Comparison of ENCODE assay signal across 8 cellular contexts in genomic region chr2:62304429-62305417, GRCh38.
A peak's percentile ranks its signal among the peaks of the same experiment; 100 is the strongest.
DNase-seq lines count a peak whose midpoint lies in the region; ATAC-seq and TF ChIP-seq lines count a peak whose summit lies in the region.

No MANE protein-coding gene starts in this region.

- peaks cover 5% of the 10 kb centered on the region for H3K27me3 Mint-ChIP-seq in HFFc6 (ENCODE audit: insufficient read depth)
- H3K27me3 Mint-ChIP-seq in activated T-helper 1 cell treated with anti-CD3 and anti-CD28 coated beads, Interleukin-12 subunit alpha, Interleukin-12 subunit beta, Interleukin-2, Interleukin-4 antibody, amounts not matched to agents 30 ng/mL and 10 ng/mL and 1 ng/mL, durations not matched to agents 14 hours and 24 hours and 36 hours (ENCODE audit: insufficient read depth): peaks cover 8% of the 10 kb centered on the region

- DNase-seq in HFFc6 (peak; percentile 8), NOMO-1 treated with dmso at 0.1 percent for 144 hours (lab: John Stamatoyannopoulos, UW; ENCODE audit: unreplicated experiment) (peak; percentile 89), left ventricle myocardium inferior (peak; percentile 45)
- DNase-seq in activated T-helper 1 cell treated with anti-CD3 and anti-CD28 coated beads, Interleukin-12 subunit alpha, Interleukin-12 subunit beta, Interleukin-2, Interleukin-4 antibody, amounts not matched to agents 30 ng/mL and 10 ng/mL and 1 ng/mL, durations not matched to agents 14 hours and 24 hours and 36 hours (ENCODE audit: low spot score): no peak
- DNase-seq in stimulated activated CD4-positive, alpha-beta T cell treated with anti-CD3 and anti-CD28 coated beads, Interleukin-1b, Interleukin-23, amount 100 ng/mL, for 48 hours: peak; percentile 66

- H3K4me1 Mint-ChIP-seq in HFFc6 (ENCODE audit: low read depth): peaks cover 25% of the 10 kb centered on the region
- H3K4me1 Mint-ChIP-seq in activated T-helper 1 cell treated with anti-CD3 and anti-CD28 coated beads, Interleukin-12 subunit alpha, Interleukin-12 subunit beta, Interleukin-2, Interleukin-4 antibody, amounts not matched to agents 30 ng/mL and 10 ng/mL and 1 ng/mL, durations not matched to agents 14 hours and 24 hours and 36 hours (ENCODE audit: low read depth): peaks cover 69% of the 10 kb centered on the region

- TF ChIP-seq CTCF in HFFc6 (IDR thresholded peaks at IDR 0.05) (no peak), left ventricle myocardium inferior (IDR thresholded peaks at IDR 0.05; ENCODE audit: borderline replicate concordance) (no peak)

- intact Hi-C loops in activated T-helper 1 cell treated with anti-CD3 and anti-CD28 coated beads, Interleukin-12 subunit alpha, Interleukin-12 subunit beta, Interleukin-2, Interleukin-4 antibody, amounts not matched to agents 30 ng/mL and 10 ng/mL and 1 ng/mL, durations not matched to agents 14 hours and 24 hours and 36 hours (cut with micrococcal nuclease): loop anchor here (1.0 to 5.0 kb wide), 7 partner anchors 107 to 767 kb away; partner anchors contain the start of genes COMMD1, EHBP1 and XPO1
- intact Hi-C loops in left ventricle myocardium inferior (cut with micrococcal nuclease): no loop called here

- no peaks in the 10 kb centered on the region for H3K36me3 ChIP-seq in left ventricle myocardium inferior

- no peaks in the 10 kb centered on the region for H3K36me3 Mint-ChIP-seq in HFFc6 (ENCODE audit: low read depth)
- H3K36me3 Mint-ChIP-seq in activated T-helper 1 cell treated with anti-CD3 and anti-CD28 coated beads, Interleukin-12 subunit alpha, Interleukin-12 subunit beta, Interleukin-2, Interleukin-4 antibody, amounts not matched to agents 30 ng/mL and 10 ng/mL and 1 ng/mL, durations not matched to agents 14 hours and 24 hours and 36 hours (ENCODE audit: low read depth): peaks cover 2% of the 10 kb centered on the region

- no peaks in the 10 kb centered on the region for H3K9me3 Mint-ChIP-seq in HFFc6
- H3K9me3 Mint-ChIP-seq in activated T-helper 1 cell treated with anti-CD3 and anti-CD28 coated beads, Interleukin-12 subunit alpha, Interleukin-12 subunit beta, Interleukin-2, Interleukin-4 antibody, amounts not matched to agents 30 ng/mL and 10 ng/mL and 1 ng/mL, durations not matched to agents 14 hours and 24 hours and 36 hours: no peaks in the 10 kb centered on the region

- H3K4me3 ChIP-seq in left ventricle myocardium inferior: no peak overlapping the region

- peaks cover 48% of the 10 kb centered on the region for H3K4me1 ChIP-seq in left ventricle myocardium inferior

- H3K27ac Mint-ChIP-seq in HFFc6: peak overlapping the region; percentile 72; the same call in 1 of the 2 replicates
- peak overlapping the region; percentile 96 for H3K27ac Mint-ChIP-seq in activated T-helper 1 cell treated with anti-CD3 and anti-CD28 coated beads, Interleukin-12 subunit alpha, Interleukin-12 subunit beta, Interleukin-2, Interleukin-4 antibody, amounts not matched to agents 30 ng/mL and 10 ng/mL and 1 ng/mL, durations not matched to agents 14 hours and 24 hours and 36 hours

- H3K27ac ChIP-seq in left ventricle myocardium inferior (replicated peaks): peak overlapping the region; percentile 51

- ATAC-seq in HG03571 (IDR thresholded peaks at IDR 0.05; ENCODE audit: unreplicated experiment) (no peak), GM18868 (IDR thresholded peaks at IDR 0.05; ENCODE audit: unreplicated experiment) (no peak), GM18511 (IDR thresholded peaks at IDR 0.05; ENCODE audit: unreplicated experiment) (no peak)

- H3K27me3 ChIP-seq in left ventricle myocardium inferior (ENCODE audit: low read depth): no peaks in the 10 kb centered on the region

- no peak overlapping the region for H3K4me3 Mint-ChIP-seq in HFFc6
- H3K4me3 Mint-ChIP-seq in activated T-helper 1 cell treated with anti-CD3 and anti-CD28 coated beads, Interleukin-12 subunit alpha, Interleukin-12 subunit beta, Interleukin-2, Interleukin-4 antibody, amounts not matched to agents 30 ng/mL and 10 ng/mL and 1 ng/mL, durations not matched to agents 14 hours and 24 hours and 36 hours: peak overlapping the region; percentile 68

- no peaks in the 10 kb centered on the region for H3K9me3 ChIP-seq in left ventricle myocardium inferior (replicated peaks)
